In genomic region chr19:49441210-49441959, GRCh38 we compare ENCODE assay signal across 9 cellular contexts. TPM values are rescaled to one million over a fixed set of nuclear protein-coding genes. Genes with fewer than 3 reads are reported as not detected.
DNase-seq lines count a peak whose midpoint lies in the region; ATAC-seq and TF ChIP-seq lines count a peak whose summit lies in the region.
"Had no signal": no experiment of that assay in that cellular context is flagged by ENCODE, and none has a peak within 500 bp of the region (broad histone marks: within the 10 kb centered on the region; RNA-seq: fewer than 3 reads in every experiment).

Gene SLC17A7, minus strand, starts transcription at chr19:49441527. Its CDS starts 148 bp downstream, at chr19:49441379.

- H2AFZ ChIP-seq in IMR-90 (replicated peaks; ENCODE audit: low read length, poor library complexity), result peak within 1 kb of the TSS; percentile 87

- H3K56ac ChIP-seq in IMR-90 (ENCODE audit: extremely low read depth, insufficient read depth, low read length), result no peak within 1 kb of the TSS

- peaks cover 3% of the 10 kb centered on the region; the same call in 1 of the 2 replicates for H3K9me1 ChIP-seq in IMR-90 (ENCODE audit: insufficient read depth, low read length)

- POLR2A ChIA-PET in IMR-90 (lab: Charles Lee; ENCODE audit: unreplicated experiment) (no interaction called here), activated B cell treated with CpG ODN at 0.5 μM for 24 hours (lab: Charles Lee) (interaction anchor here (0.6 to 1.9 kb wide), 7 partner anchors 12 to 140 kb away, joined by 3 to 10 read pairs (median 4); partner anchors contain the start of genes ALDH16A1 and CD37)

- H4K5ac ChIP-seq in IMR-90 (ENCODE audit: low read depth, low read length), result no peak within 1 kb of the TSS

- H3K36me3 Mint-ChIP-seq in activated B cell treated with CpG ODN at 0.5 μM for 24 hours (ENCODE audit: low read depth), result peaks cover 5% of the 10 kb centered on the region

- H3K27me3 Mint-ChIP-seq in activated B cell treated with CpG ODN at 0.5 μM for 24 hours, result peaks cover 55% of the 10 kb centered on the region

- dilution Hi-C loops in IMR-90 (cut with HindIII; ENCODE audit: low sequenced_read_pairs, unreplicated experiment), result no loop called here

- intact Hi-C loops in IMR-90 (cut with micrococcal nuclease), result no loop called here
- intact Hi-C loops in activated B cell treated with CpG ODN at 0.5 μM for 24 hours (cut with micrococcal nuclease), result loop anchor here (2.0 kb wide), 1 partner anchor 19 kb away; the partner anchor contains the start of gene PTH2

- no peak within 1 kb of the TSS for H3K18ac ChIP-seq in IMR-90 (ENCODE audit: low read depth, low read length)

- H3K27ac Mint-ChIP-seq in activated B cell treated with CpG ODN at 0.5 μM for 24 hours, result no peak within 1 kb of the TSS

- no TSS peak for BruUV-seq in IMR-90 (replicated peaks; lab: Mats Ljungman, UMichigan)

- H3K4me1 ChIP-seq in IMR-90 (ENCODE audit: control insufficient read depth, insufficient read depth, low read length) (no peaks in the 10 kb centered on the region), rectal smooth muscle tissue (ENCODE audit: control insufficient read depth, insufficient read depth, low read length) (no peaks in the 10 kb centered on the region)
- H3K4me1 ChIP-seq: adrenal gland had no signal

- peak within 1 kb of the TSS; percentile 45 for H2AK9ac ChIP-seq in IMR-90 (replicated peaks; ENCODE audit: low read depth, low read length, poor library complexity)

- CTCF ChIA-PET in IMR-90 (lab: Yijun Ruan, JAX), result no interaction called here
- CTCF ChIA-PET in activated B cell treated with CpG ODN at 0.5 μM for 24 hours (lab: Charles Lee), result interaction anchor here (1.9 to 3.3 kb wide), 3 partner anchors 29 to 140 kb away, joined by 7 to 28 read pairs (median 9); no protein-coding TSS in a partner anchor

- no peaks in the 10 kb centered on the region for H3K79me1 ChIP-seq in IMR-90 (ENCODE audit: low read depth in 1 of 2, low read length in 2 of 2)

- H4K20me1 ChIP-seq in IMR-90 (ENCODE audit: insufficient read depth, low read length), result peaks cover 3% of the 10 kb centered on the region; the same call in 1 of the 2 replicates

- H3K27me3 ChIP-seq in IMR-90 (ENCODE audit: control insufficient read depth, insufficient read depth, low read length) (peaks cover 59% of the 10 kb centered on the region), rectal smooth muscle tissue (ENCODE audit: control insufficient read depth, insufficient read depth, low read length) (peaks cover 31% of the 10 kb centered on the region)

- H3K9me3 ChIP-seq in IMR-90 (ENCODE audit: control insufficient read depth, insufficient read depth, low read length), result no peaks in the 10 kb centered on the region; the same call in 1 of the 2 replicates
- H3K9me3 ChIP-seq: adrenal gland had no signal

- H2BK5ac ChIP-seq in IMR-90 (ENCODE audit: low read depth, low read length, poor library complexity, severe bottlenecking), result no peak within 1 kb of the TSS

- H4K8ac ChIP-seq in IMR-90 (ENCODE audit: low read depth in 2 of 2, low read length in 2 of 2), result no peak within 1 kb of the TSS

- no peak within 1 kb of the TSS for H4K91ac ChIP-seq in IMR-90 (ENCODE audit: insufficient read depth, low read depth, low read length)

- no peak within 1 kb of the TSS for H2BK20ac ChIP-seq in IMR-90 (ENCODE audit: low read depth, low read length)

- no peaks in the 10 kb centered on the region for H3K36me3 ChIP-seq in IMR-90 (ENCODE audit: control insufficient read depth, insufficient read depth, low read length)
- no peaks in the 10 kb centered on the region for H3K36me3 ChIP-seq in rectal smooth muscle tissue (ENCODE audit: control insufficient read depth, insufficient read depth, low read length)
- H3K36me3 ChIP-seq: adrenal gland had no signal

- H2AK5ac ChIP-seq in IMR-90 (ENCODE audit: low read depth, low read length), result no peak within 1 kb of the TSS

- no peak within 1 kb of the TSS for H2BK15ac ChIP-seq in IMR-90 (ENCODE audit: low read depth, low read length)

- H3K23ac ChIP-seq in IMR-90 (ENCODE audit: low read depth, low read length), result no peak within 1 kb of the TSS; the same call in 1 of the 2 replicates

- DNase-seq in CD1c-positive myeloid dendritic cell (ENCODE audit: extremely low spot score) (peak; percentile 39), IMR-90 (no peak), activated B cell treated with CpG ODN at 0.5 μM for 24 hours (no peak), fibroblast of the aortic adventitia (ENCODE audit: low read depth) (no peak), SIG-M5 (lab: John Stamatoyannopoulos, UW) (no peak), SIG-M5 treated with dmso at 0.1 percent for 504 hours (lab: John Stamatoyannopoulos, UW; ENCODE audit: unreplicated experiment) (no peak)

- TF ChIP-seq CTCF in IMR-90 (conservative IDR thresholded peaks at IDR 0.05; ENCODE audit: low read depth, low read length), result no peak
- no peak for TF ChIP-seq CTCF in activated B cell treated with CpG ODN at 0.5 μM for 24 hours (IDR thresholded peaks at IDR 0.05)
- TF ChIP-seq CTCF in fibroblast of the aortic adventitia (IDR thresholded peaks at IDR 0.05; ENCODE audit: insufficient read depth, low read length), result no peak

- H3K9me3 Mint-ChIP-seq in activated B cell treated with CpG ODN at 0.5 μM for 24 hours, result no peaks in the 10 kb centered on the region

- WGBS in IMR-90 (ENCODE audit: extremely low coverage in 2 of 2, insufficient read length in 1 of 2), 2 experiments, result 9% methylated on average over 19 of the region's 56 CpGs; no CpG with 5 or more reads in 1 of the 2 experiments

- TF ChIP-seq POLR2A in IMR-90 (IDR thresholded peaks at IDR 0.05; ENCODE audit: low read depth, low read length), result no peak

- no peak within 1 kb of the TSS for H2BK120ac ChIP-seq in IMR-90 (ENCODE audit: low read depth, low read length)

- H3K4me2 ChIP-seq in IMR-90 (ENCODE audit: low read depth, low read length), result peak within 1 kb of the TSS; percentile 34

- peak within 1 kb of the TSS; percentile 86 for H3K4me3 Mint-ChIP-seq in activated B cell treated with CpG ODN at 0.5 μM for 24 hours

- H3K4ac ChIP-seq in IMR-90 (ENCODE audit: low read depth, low read length), result no peak within 1 kb of the TSS

- no peak within 1 kb of the TSS for H3K4me3 ChIP-seq in IMR-90 (ENCODE audit: insufficient read depth, low read depth, low read length)
- peak within 1 kb of the TSS; percentile 28 for H3K4me3 ChIP-seq in fibroblast of the aortic adventitia (ENCODE audit: low read depth, low read length)
- H3K4me3 ChIP-seq in rectal smooth muscle tissue (ENCODE audit: low read length), result peak within 1 kb of the TSS; percentile 32

- H3K27ac ChIP-seq in IMR-90 (ENCODE audit: insufficient read depth, low read length) (no peak within 1 kb of the TSS), rectal smooth muscle tissue (ENCODE audit: low read depth, low read length) (no peak within 1 kb of the TSS)

- ATAC-seq in IMR-90 (ENCODE audit: low read depth) (no peak), activated B cell treated with CpG ODN at 0.5 μM for 24 hours (ENCODE audit: low read depth) (no peak), HG03432 (IDR thresholded peaks at IDR 0.05; ENCODE audit: unreplicated experiment) (no peak)

- peaks cover 41% of the 10 kb centered on the region for H3K4me1 Mint-ChIP-seq in activated B cell treated with CpG ODN at 0.5 μM for 24 hours

- TF ChIP-seq RAD21 in IMR-90 (IDR thresholded peaks at IDR 0.05; ENCODE audit: low read length), result no peak

- H3K14ac ChIP-seq in IMR-90 (replicated peaks; ENCODE audit: low read depth, low read length), result no peak within 1 kb of the TSS

- no peak within 1 kb of the TSS for H3K9ac ChIP-seq in IMR-90 (ENCODE audit: low read depth, low read length)
- H3K9ac ChIP-seq in rectal smooth muscle tissue (ENCODE audit: low read length), result no peak within 1 kb of the TSS

- in situ Hi-C loops in IMR-90 (cut with MboI; ENCODE audit: low sequenced_read_pairs), result loop anchor here (10.0 kb wide), 1 partner anchor 47 kb away; no protein-coding TSS in a partner anchor

TF ChIP-seq in IMR-90, 13 proteins besides CTCF, POLR2A, EP300 and RAD21 (continues in another document):
- no peak for TF ChIP-seq CHD1 (IDR thresholded peaks at IDR 0.05; ENCODE audit: low read depth, low read length)
- no peak for TF ChIP-seq MAFK (IDR thresholded peaks at IDR 0.05; ENCODE audit: low read depth, low read length)
- no peak for TF ChIP-seq ELK1 (IDR thresholded peaks at IDR 0.05; ENCODE audit: borderline replicate concordance, low read depth, low read length)
- TF ChIP-seq FOS (IDR thresholded peaks at IDR 0.05; ENCODE audit: low read depth, low read length), result no peak
- no peak for TF ChIP-seq USF2 (IDR thresholded peaks at IDR 0.05; ENCODE audit: low read depth, low read length)
- TF ChIP-seq MXI1 (IDR thresholded peaks at IDR 0.05; ENCODE audit: borderline replicate concordance, low read depth, low read length), result no peak
- TF ChIP-seq SMC3 (IDR thresholded peaks at IDR 0.05; ENCODE audit: low read depth, low read length), result no peak
- TF ChIP-seq MAZ (IDR thresholded peaks at IDR 0.05; ENCODE audit: borderline replicate concordance, low read depth, low read length), result no peak
- TF ChIP-seq BHLHE40 (IDR thresholded peaks at IDR 0.05; ENCODE audit: low read depth, low read length), result no peak
- no peak for TF ChIP-seq CEBPB (IDR thresholded peaks at IDR 0.05; ENCODE audit: low read depth, low read length)
- no peak for TF ChIP-seq RFX5 (IDR thresholded peaks at IDR 0.05; ENCODE audit: low read depth, low read length)

RNA-seq across cellular contexts. Expression of gene SLC17A7, which starts in this region (rescaled TPM):
- total RNA-seq in IMR-90 (2012; rRNA removed) (not detected in 2 replicates), activated B cell treated with CpG ODN at 0.5 μM for 24 hours (0.15 and 0.55 TPM in 2 replicates), fibroblast of the aortic adventitia (ENCODE audit: low replicate concordance) (0.49 TPM in 1 of 2 replicates, not detected in the other)
- polyA plus RNA-seq in IMR-90 (2012; rRNA removed), result 0.03 TPM in 1 of 2 replicates, not detected in the other
- polyA plus RNA-seq in IMR-90 (2012; cell fraction: cytosol; rRNA removed), result 0.04 TPM in 1 of 2 replicates, not detected in the other
- 0.21 and 0.24 TPM in 2 replicates for polyA plus RNA-seq in IMR-90 (2012; cell fraction: nucleus; rRNA removed; ENCODE audit: low replicate concordance)
